ENCODE assay signal across 31 cellular contexts in the genomic region with DNA sequence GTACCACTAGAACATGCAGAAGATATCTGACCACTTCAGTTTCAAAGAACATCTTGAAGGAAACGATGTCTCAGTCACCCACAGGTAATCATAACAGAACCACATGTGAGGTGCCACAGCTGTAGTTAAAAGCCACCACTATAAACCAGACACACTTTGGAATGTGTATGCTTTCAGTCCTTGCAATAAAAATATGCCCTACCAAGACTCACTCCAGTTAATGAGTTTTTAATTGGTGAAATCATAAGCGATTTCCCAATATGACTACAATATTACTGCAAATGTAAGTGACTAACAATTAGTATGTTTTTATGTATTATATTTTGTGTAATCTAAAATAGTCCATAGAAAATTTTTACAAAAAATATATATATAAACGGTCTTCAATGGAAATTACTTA.
"Had no signal": no experiment of that assay in that cellular context is flagged by ENCODE, and none has a peak within 500 bp of the region (broad histone marks: within the 10 kb centered on the region; RNA-seq: fewer than 3 reads in every experiment).

No MANE protein-coding gene starts in this region.

- H3K4me1 ChIP-seq: ascending aorta, breast epithelium, colonic mucosa, foreskin keratinocyte had no signal

- DNase-seq: activated B cell treated with CpG ODN at 0.5 μM for 24 hours; activated CD4-positive, alpha-beta memory T cell treated with anti-CD3 and anti-CD28 coated beads for 36 hours; activated CD4-positive, alpha-beta T cell treated with anti-CD3 and anti-CD28 coated beads for 36 hours; activated CD4-positive, alpha-beta T cell treated with anti-CD3 and anti-CD28 coated beads, Interleukin-2, amount 10 ng/mL, durations not matched to agents 24 days and 14 days; activated CD8-positive, alpha-beta memory T cell treated with anti-CD3 and anti-CD28 coated beads, Interleukin-2, amount 10 ng/mL, durations not matched to agents 7 days and 5 days; activated CD8-positive, alpha-beta memory T cell treated with anti-CD3 and anti-CD28 coated beads, Interleukin-2, amount 50 U/mL, for 4 hours; activated CD8-positive, alpha-beta T cell treated with anti-CD3 and anti-CD28 coated beads, Interleukin-2, amount 10 ng/mL, durations not matched to agents 7 days and 5 days; activated effector memory CD4-positive, alpha-beta T cell treated with anti-CD3 and anti-CD28 coated beads, Interleukin-2, amount 50 U/mL, for 16 hours; activated naive CD4-positive, alpha-beta T cell; activated naive CD4-positive, alpha-beta T cell treated with anti-CD3 and anti-CD28 coated beads, Interleukin-2, amount 10 ng/mL, durations not matched to agents 7 days and 5 days; activated naive CD8-positive, alpha-beta T cell treated with anti-CD3 and anti-CD28 coated beads, Interleukin-2, amount 10 ng/mL, durations not matched to agents 7 days and 5 days; activated T-cell treated with anti-CD3 and anti-CD28 coated beads, Interleukin-2, amount 50 U/mL, for 1 hour; activated T-cell treated with anti-CD3 and anti-CD28 coated beads, Interleukin-2, amount 50 U/mL, for 48 hours; central memory CD4-positive, alpha-beta T cell; cerebellar nuclear complex; colonic mucosa; effector CD8-positive, alpha-beta T cell; erythroblast; foreskin keratinocyte; gastrocnemius medialis; glutamatergic neuron; heart left ventricle; T-helper 2 cell had no signal

- H3K27me3 ChIP-seq: ascending aorta, breast epithelium, cardiac muscle cell, colonic mucosa, esophagus muscularis mucosa, foreskin keratinocyte, gastrocnemius medialis, heart left ventricle had no signal

- H3K9me3 ChIP-seq: ascending aorta, breast epithelium, colonic mucosa, esophagus muscularis mucosa, gastrocnemius medialis, heart left ventricle had no signal

- ATAC-seq: activated CD4-positive, alpha-beta T cell treated with anti-CD3 and anti-CD28 coated beads for 36 hours; activated CD4-positive, CD25-positive, alpha-beta regulatory T cell treated with anti-CD3 and anti-CD28 coated beads, Interleukin-2, amount 50 U/mL, for 24 hours; activated CD8-positive, alpha-beta memory T cell treated with anti-CD3 and anti-CD28 coated beads, Interleukin-2, amount 10 ng/mL, durations not matched to agents 7 days and 5 days; activated CD8-positive, alpha-beta T cell treated with anti-CD3 and anti-CD28 coated beads, Interleukin-2, amount 10 ng/mL, durations not matched to agents 7 days and 5 days; activated naive CD4-positive, alpha-beta T cell treated with anti-CD3 and anti-CD28 coated beads, Interleukin-2, amount 50 U/mL, for 72 hours; foreskin keratinocyte; gastrocnemius medialis; heart left ventricle had no signal

- FAIRE-seq: TTC549 had no signal

- H3K27ac ChIP-seq: ascending aorta, breast epithelium, cardiac muscle cell, colonic mucosa, esophagus muscularis mucosa, foreskin keratinocyte, gastrocnemius medialis, heart left ventricle, VCaP had no signal

- H3K36me3 ChIP-seq: breast epithelium, cardiac muscle cell, colonic mucosa, gastrocnemius medialis had no signal

- H3K4me3 ChIP-seq: ascending aorta, breast epithelium, cardiac muscle cell, colonic mucosa, esophagus muscularis mucosa, gastrocnemius medialis, heart left ventricle had no signal
